In the genomic region with DNA sequence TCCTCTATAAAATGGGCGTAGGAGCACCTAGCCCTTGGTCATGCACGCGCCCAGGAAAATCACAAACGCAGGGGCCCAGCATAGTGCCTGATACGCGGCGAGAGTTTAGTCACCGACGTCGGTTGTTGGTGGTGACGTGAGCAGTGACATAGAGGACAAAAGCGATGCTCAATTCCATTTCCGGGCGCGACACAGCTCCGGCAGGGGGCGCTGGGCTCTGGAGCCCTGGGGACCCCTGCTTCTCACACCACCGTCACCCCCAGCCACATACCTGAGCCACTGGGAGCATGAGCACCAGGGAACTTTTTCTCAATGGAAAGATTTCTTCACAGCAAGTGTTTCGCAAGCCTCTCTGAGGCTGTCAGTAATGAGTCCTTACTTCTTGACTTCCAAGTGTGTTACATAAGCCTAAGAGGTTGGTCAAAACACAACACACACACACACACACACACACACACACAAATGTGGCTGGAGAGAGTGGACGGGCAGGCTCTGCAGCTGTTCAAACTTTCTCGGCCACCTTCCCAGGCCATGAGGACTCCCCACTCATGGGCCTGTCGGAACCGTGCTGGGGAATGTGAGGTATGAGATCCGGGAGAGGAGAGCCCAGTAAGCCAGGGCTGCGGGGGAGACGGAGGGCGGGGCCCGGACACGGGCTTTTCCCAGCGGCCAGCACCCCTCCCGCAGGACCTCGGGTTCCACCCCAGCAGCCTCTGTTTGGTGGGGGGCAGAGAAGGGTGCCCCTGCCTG, we compare ENCODE assay signal across 8 cellular contexts. TPM values are rescaled to one million over a fixed set of nuclear protein-coding genes. Genes with fewer than 3 reads are reported as not detected.
DNase-seq lines count a peak whose midpoint lies in the region; ATAC-seq and TF ChIP-seq lines count a peak whose summit lies in the region.

No MANE protein-coding gene starts in this region.

- H3K9me3 ChIP-seq in T-helper 17 cell (ENCODE audit: control insufficient read depth, low read length, poor library complexity, severe bottlenecking) = no peaks in the 10 kb centered on the region

- H3K4me3 Mint-ChIP-seq in T-helper 17 cell = peak overlapping the region; percentile 66
- no peak overlapping the region for H3K4me3 Mint-ChIP-seq in glutamatergic neuron (ENCODE audit: unreplicated experiment)

- peaks cover 25% of the 10 kb centered on the region for H3K27me3 Mint-ChIP-seq in T-helper 17 cell
- H3K27me3 Mint-ChIP-seq in glutamatergic neuron (ENCODE audit: unreplicated experiment) = peaks cover 7% of the 10 kb centered on the region

- no peaks in the 10 kb centered on the region for H3K27me3 ChIP-seq in rectal smooth muscle tissue (ENCODE audit: control insufficient read depth, insufficient read depth, low read length)

- H3K27ac ChIP-seq in rectal smooth muscle tissue (ENCODE audit: low read depth, low read length) = peak overlapping the region; percentile 59

- no peak for TF ChIP-seq CTCF in glutamatergic neuron (IDR thresholded peaks at IDR 0.05; ENCODE audit: partially characterized antibody, unreplicated experiment)

- H3K36me3 ChIP-seq in rectal smooth muscle tissue (ENCODE audit: control insufficient read depth, insufficient read depth, low read length) = no peaks in the 10 kb centered on the region

- peaks cover 6% of the 10 kb centered on the region for H3K4me1 ChIP-seq in rectal smooth muscle tissue (ENCODE audit: control insufficient read depth, insufficient read depth, low read length)

- H3K9ac ChIP-seq in rectal smooth muscle tissue (ENCODE audit: low read length) = no peak overlapping the region

- peaks cover 2% of the 10 kb centered on the region for H3K4me1 Mint-ChIP-seq in T-helper 17 cell
- H3K4me1 Mint-ChIP-seq in glutamatergic neuron (ENCODE audit: low read depth, unreplicated experiment) = peaks cover 26% of the 10 kb centered on the region

- H3K9me3 Mint-ChIP-seq in glutamatergic neuron (ENCODE audit: unreplicated experiment) = peaks cover 9% of the 10 kb centered on the region

- H3K27ac Mint-ChIP-seq in T-helper 17 cell (no peak overlapping the region), glutamatergic neuron (ENCODE audit: unreplicated experiment) (peak overlapping the region; percentile 77)

- peak overlapping the region; percentile 58 for H3K4me3 ChIP-seq in rectal smooth muscle tissue (ENCODE audit: low read length)

- ATAC-seq in T-helper 17 cell (no peak), HG03175 (IDR thresholded peaks at IDR 0.05; ENCODE audit: unreplicated experiment) (no peak), GM18873 (IDR thresholded peaks at IDR 0.05; ENCODE audit: low FRiP score, unreplicated experiment) (no peak)

- H3K36me3 Mint-ChIP-seq in T-helper 17 cell (ENCODE audit: low read depth) (no peaks in the 10 kb centered on the region), glutamatergic neuron (ENCODE audit: unreplicated experiment) (no peaks in the 10 kb centered on the region)

- DNase-seq in ELR (ENCODE audit: low read depth) (peak; percentile 79), T-helper 17 cell (no peak), glutamatergic neuron (no peak), NCI-H2107 treated with DMSO at 0.1 percent for 48 hours (lab: John Stamatoyannopoulos, UW; ENCODE audit: unreplicated experiment) (no peak)
- no peak for DNase-seq in stimulated activated CD4-positive, alpha-beta T cell treated with anti-CD3 and anti-CD28 coated beads, Interleukin-12 subunit alpha, Interleukin-12 subunit beta, amount 100 ng/mL, for 4 hours

RNA-seq across cellular contexts. Expression of gene LINC01488, which starts 36.9 kb away (rescaled TPM):
- not detected for total RNA-seq in T-helper 17 cell
- total RNA-seq in glutamatergic neuron (ENCODE audit: unreplicated experiment) = not detected
